In the genomic region with DNA sequence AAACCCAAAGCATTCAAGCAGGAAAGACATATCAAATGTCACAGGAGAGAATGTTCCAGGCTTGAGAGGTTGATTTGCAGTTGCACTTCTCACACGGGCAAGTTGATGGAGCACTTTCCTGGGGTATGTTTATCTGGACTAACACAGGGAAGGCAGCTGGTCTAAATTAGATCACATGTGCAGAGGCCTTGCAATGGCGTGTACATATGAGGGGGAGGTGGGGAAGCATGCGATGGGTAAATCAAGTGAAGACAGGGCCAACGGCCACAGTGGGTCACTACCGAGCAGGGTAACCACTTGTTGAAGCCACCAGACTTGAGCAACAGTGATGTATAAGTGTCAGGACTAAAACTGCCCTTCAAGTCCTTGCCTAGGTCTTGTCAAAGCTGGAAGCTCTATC, we compare ENCODE assay signal across 14 cellular contexts.
"Had no signal": no experiment of that assay in that cellular context is flagged by ENCODE, and none has a peak within 500 bp of the region (broad histone marks: within the 10 kb centered on the region; RNA-seq: fewer than 3 reads in every experiment).

No MANE protein-coding gene starts in this region.

- FAIRE-seq: small intestine had no signal

- H3K27ac ChIP-seq: esophagus squamous epithelium, foreskin keratinocyte, tibial artery, vagina had no signal

- H3K4me3 ChIP-seq: esophagus squamous epithelium, lung, tibial artery, vagina had no signal

- H3K27me3 ChIP-seq: esophagus squamous epithelium, foreskin keratinocyte, tibial artery, vagina had no signal

- ATAC-seq: foreskin keratinocyte; left cardiac atrium; naive thymus-derived CD4-positive, alpha-beta T cell had no signal

- H3K27ac Mint-ChIP-seq: activated naive CD4-positive, alpha-beta T cell treated with anti-CD3 and anti-CD28 coated beads, Interleukin-2, amount 50 U/mL, for 72 hours had no signal

- H3K9me3 ChIP-seq: esophagus squamous epithelium, tibial artery, vagina had no signal

- H3K36me3 ChIP-seq: esophagus squamous epithelium, tibial artery, vagina had no signal

- DNase-seq: activated effector memory CD4-positive, alpha-beta T cell treated with anti-CD3 and anti-CD28 coated beads, Interleukin-2, amount 50 U/mL, for 16 hours; activated T-cell treated with anti-CD3 and anti-CD28 coated beads for 4 hours; amniotic stem cell; esophagus squamous epithelium; left cardiac atrium; naive thymus-derived CD4-positive, alpha-beta T cell; posterior cingulate gyrus; small intestine; T-helper 9 cell; tibial artery had no signal
